8 cellular contexts compared by ENCODE assay signal in genomic region chr15:77083381-77084160, GRCh38. TPM values are rescaled to one million over a fixed set of nuclear protein-coding genes. Genes with fewer than 3 reads are reported as not detected.
A peak's percentile ranks its signal among the peaks of the same experiment; 100 is the strongest.
DNase-seq lines count a peak whose midpoint lies in the region; ATAC-seq lines count a peak whose summit lies in the region.

No MANE protein-coding gene starts in this region.

- POLR2A ChIA-PET in activated CD8-positive, alpha-beta T cell treated with anti-CD3 and anti-CD28 coated beads, Interleukin-2, amount 10 ng/mL, durations not matched to agents 7 days and 5 days (lab: Charles Lee), result no interaction called here

- H3K4me1 ChIP-seq in effector memory CD4-positive, alpha-beta T cell (ENCODE audit: control insufficient read depth, insufficient read depth, low read length, poor library complexity, severe bottlenecking), result no peaks in the 10 kb centered on the region

- H3K27ac ChIP-seq in effector memory CD4-positive, alpha-beta T cell (ENCODE audit: insufficient read depth, low read length, poor library complexity, severe bottlenecking), result no peak overlapping the region

- DNase-seq in GM03348 (ENCODE audit: low spot score) (peak; percentile 77), NCI-H2227 (lab: John Stamatoyannopoulos, UW; ENCODE audit: unreplicated experiment) (peak; percentile 86), lung microvascular endothelial cell (ENCODE audit: low read depth in 2 of 2) (peak; percentile 47 to 56), COLO829 (ENCODE audit: low spot score) (no peak)
- peak; percentile 61 for DNase-seq in activated CD8-positive, alpha-beta T cell treated with anti-CD3 and anti-CD28 coated beads, Interleukin-2, amount 10 ng/mL, durations not matched to agents 7 days and 5 days
- DNase-seq in effector memory CD4-positive, alpha-beta T cell, result peak; percentile 19 to 27 (median 23)
- peak; percentile 28 to 61 (median 34) for DNase-seq in stimulated activated CD4-positive, alpha-beta T cell treated with anti-CD3 and anti-CD28 coated beads, TNF-alpha, amount 100 ng/mL, for 48 hours (ENCODE audit: low read depth in 3 of 3)

- no peaks in the 10 kb centered on the region for H3K27me3 ChIP-seq in effector memory CD4-positive, alpha-beta T cell (replicated peaks; ENCODE audit: control insufficient read depth, insufficient read depth, low read length, poor library complexity, severe bottlenecking)

- peak overlapping the region; percentile 17 for H3K4me3 ChIP-seq in effector memory CD4-positive, alpha-beta T cell (ENCODE audit: insufficient read depth, low read depth, low read length, poor library complexity, severe bottlenecking)

- CTCF ChIA-PET in activated CD8-positive, alpha-beta T cell treated with anti-CD3 and anti-CD28 coated beads, Interleukin-2, amount 10 ng/mL, durations not matched to agents 7 days and 5 days (lab: Charles Lee), result no interaction called here

- no peaks in the 10 kb centered on the region for H3K36me3 Mint-ChIP-seq in activated CD8-positive, alpha-beta T cell treated with anti-CD3 and anti-CD28 coated beads, Interleukin-2, amount 10 ng/mL, durations not matched to agents 7 days and 5 days (ENCODE audit: low read depth)

- peak; percentile 51 for ATAC-seq in HG02870 (IDR thresholded peaks at IDR 0.05; ENCODE audit: unreplicated experiment)
- ATAC-seq in activated CD8-positive, alpha-beta T cell treated with anti-CD3 and anti-CD28 coated beads, Interleukin-2, amount 10 ng/mL, durations not matched to agents 7 days and 5 days, result peak; percentile 91

- peaks cover 3% of the 10 kb centered on the region for H3K27me3 Mint-ChIP-seq in activated CD8-positive, alpha-beta T cell treated with anti-CD3 and anti-CD28 coated beads, Interleukin-2, amount 10 ng/mL, durations not matched to agents 7 days and 5 days (ENCODE audit: low read depth)

- H3K27ac Mint-ChIP-seq in activated CD8-positive, alpha-beta T cell treated with anti-CD3 and anti-CD28 coated beads, Interleukin-2, amount 10 ng/mL, durations not matched to agents 7 days and 5 days, result no peak overlapping the region

- no peaks in the 10 kb centered on the region for H3K9me3 ChIP-seq in effector memory CD4-positive, alpha-beta T cell (ENCODE audit: control insufficient read depth, low read length)

- no peaks in the 10 kb centered on the region for H3K9me3 Mint-ChIP-seq in activated CD8-positive, alpha-beta T cell treated with anti-CD3 and anti-CD28 coated beads, Interleukin-2, amount 10 ng/mL, durations not matched to agents 7 days and 5 days (ENCODE audit: insufficient read depth)

- no peaks in the 10 kb centered on the region for H3K36me3 ChIP-seq in effector memory CD4-positive, alpha-beta T cell (ENCODE audit: control insufficient read depth, insufficient read depth, low read length)

- peak overlapping the region; percentile 31 for H3K4me3 Mint-ChIP-seq in activated CD8-positive, alpha-beta T cell treated with anti-CD3 and anti-CD28 coated beads, Interleukin-2, amount 10 ng/mL, durations not matched to agents 7 days and 5 days

- H3K4me1 Mint-ChIP-seq in activated CD8-positive, alpha-beta T cell treated with anti-CD3 and anti-CD28 coated beads, Interleukin-2, amount 10 ng/mL, durations not matched to agents 7 days and 5 days (ENCODE audit: low read depth), result peaks cover 14% of the 10 kb centered on the region

RNA-seq across cellular contexts. Expression of gene TSPAN3, which starts 12.7 kb away (rescaled TPM):
- 10 to 100 TPM; 17.4 to 18.4 TPM for total RNA-seq in activated CD8-positive, alpha-beta T cell treated with anti-CD3 and anti-CD28 coated beads, Interleukin-2, amount 10 ng/mL, durations not matched to agents 7 days and 5 days
- 164 and 170 TPM in 2 replicates for total RNA-seq in lung microvascular endothelial cell
